Comparison of ENCODE assay signal across 1 cellular context in the genomic region with DNA sequence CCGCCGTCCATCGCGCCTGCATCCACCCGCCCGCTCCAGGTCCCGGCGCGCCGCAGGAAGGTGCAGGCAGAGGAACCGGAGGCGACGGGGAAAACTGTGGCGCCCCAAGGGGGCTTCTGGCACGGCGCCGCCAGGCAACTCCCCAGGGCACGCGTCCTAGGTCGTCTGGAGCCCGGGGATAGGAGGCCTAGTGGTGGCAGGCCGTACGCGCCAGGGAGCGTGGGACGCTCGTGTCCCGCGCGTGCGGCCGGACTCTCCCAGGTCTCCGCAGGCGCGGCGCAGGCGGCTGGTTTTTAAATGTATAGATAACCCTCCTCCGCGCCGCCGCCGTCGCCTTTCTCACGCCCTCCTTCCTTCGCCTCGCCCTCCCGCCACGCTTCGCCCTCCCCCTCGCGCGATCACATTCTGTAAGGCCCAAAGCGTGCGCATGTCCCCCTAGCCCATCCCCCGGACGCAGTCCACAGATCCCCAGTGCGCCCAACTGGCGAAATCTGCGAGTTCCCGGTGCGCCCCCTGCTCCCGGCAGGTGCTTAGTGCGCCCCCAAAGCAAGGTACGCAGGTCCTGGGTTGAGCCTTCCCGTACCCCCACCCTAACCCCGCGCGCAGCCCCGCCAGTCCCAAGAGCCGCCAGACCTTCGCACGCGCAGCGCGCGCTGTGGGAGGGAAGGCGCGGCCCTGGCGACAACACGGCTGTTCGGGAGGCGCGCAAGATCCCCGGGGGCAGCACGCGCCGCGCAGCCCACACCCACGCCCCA.
TF ChIP-seq lines count a peak whose summit lies in the region.

A gene with protein sequence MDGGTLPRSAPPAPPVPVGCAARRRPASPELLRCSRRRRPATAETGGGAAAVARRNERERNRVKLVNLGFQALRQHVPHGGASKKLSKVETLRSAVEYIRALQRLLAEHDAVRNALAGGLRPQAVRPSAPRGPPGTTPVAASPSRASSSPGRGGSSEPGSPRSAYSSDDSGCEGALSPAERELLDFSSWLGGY (minus strand): TSS at position 267 of the 755 bp plus-strand sequence. CDS start 256 bp downstream, at position 11.

TF ChIP-seq in GM23338, 12 proteins besides CTCF, POLR2A, EP300 and RAD21 (continued from another document):
- TF ChIP-seq, protein P1, sequence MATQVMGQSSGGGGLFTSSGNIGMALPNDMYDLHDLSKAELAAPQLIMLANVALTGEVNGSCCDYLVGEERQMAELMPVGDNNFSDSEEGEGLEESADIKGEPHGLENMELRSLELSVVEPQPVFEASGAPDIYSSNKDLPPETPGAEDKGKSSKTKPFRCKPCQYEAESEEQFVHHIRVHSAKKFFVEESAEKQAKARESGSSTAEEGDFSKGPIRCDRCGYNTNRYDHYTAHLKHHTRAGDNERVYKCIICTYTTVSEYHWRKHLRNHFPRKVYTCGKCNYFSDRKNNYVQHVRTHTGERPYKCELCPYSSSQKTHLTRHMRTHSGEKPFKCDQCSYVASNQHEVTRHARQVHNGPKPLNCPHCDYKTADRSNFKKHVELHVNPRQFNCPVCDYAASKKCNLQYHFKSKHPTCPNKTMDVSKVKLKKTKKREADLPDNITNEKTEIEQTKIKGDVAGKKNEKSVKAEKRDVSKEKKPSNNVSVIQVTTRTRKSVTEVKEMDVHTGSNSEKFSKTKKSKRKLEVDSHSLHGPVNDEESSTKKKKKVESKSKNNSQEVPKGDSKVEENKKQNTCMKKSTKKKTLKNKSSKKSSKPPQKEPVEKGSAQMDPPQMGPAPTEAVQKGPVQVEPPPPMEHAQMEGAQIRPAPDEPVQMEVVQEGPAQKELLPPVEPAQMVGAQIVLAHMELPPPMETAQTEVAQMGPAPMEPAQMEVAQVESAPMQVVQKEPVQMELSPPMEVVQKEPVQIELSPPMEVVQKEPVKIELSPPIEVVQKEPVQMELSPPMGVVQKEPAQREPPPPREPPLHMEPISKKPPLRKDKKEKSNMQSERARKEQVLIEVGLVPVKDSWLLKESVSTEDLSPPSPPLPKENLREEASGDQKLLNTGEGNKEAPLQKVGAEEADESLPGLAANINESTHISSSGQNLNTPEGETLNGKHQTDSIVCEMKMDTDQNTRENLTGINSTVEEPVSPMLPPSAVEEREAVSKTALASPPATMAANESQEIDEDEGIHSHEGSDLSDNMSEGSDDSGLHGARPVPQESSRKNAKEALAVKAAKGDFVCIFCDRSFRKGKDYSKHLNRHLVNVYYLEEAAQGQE (IDR thresholded peaks at IDR 0.05; ENCODE audit: unreplicated experiment) = no peak
- TF ChIP-seq ZNF331 (CRISPR knock-in tag; IDR thresholded peaks at IDR 0.05; ENCODE audit: low read depth) (no peak), EZH2 (IDR thresholded peaks at IDR 0.05; ENCODE audit: low read depth, unreplicated experiment) (peak; percentile 61), JUNB (IDR thresholded peaks at IDR 0.05; ENCODE audit: unreplicated experiment) (no peak)
